10 cellular contexts compared by ENCODE assay signal in genomic region chr2:200352631-200353030, GRCh38. TPM values are rescaled to one million over a fixed set of nuclear protein-coding genes. Genes with fewer than 3 reads are reported as not detected.
A peak's percentile ranks its signal among the peaks of the same experiment; 100 is the strongest.
DNase-seq lines count a peak whose midpoint lies in the region; ATAC-seq and TF ChIP-seq lines count a peak whose summit lies in the region.
"Had no signal": no experiment of that assay in that cellular context is flagged by ENCODE, and none has a peak within 500 bp of the region (broad histone marks: within the 10 kb centered on the region; RNA-seq: fewer than 3 reads in every experiment).

No MANE protein-coding gene starts in this region.

- H3K4me3 Mint-ChIP-seq in brain: peak overlapping the region in 1 of 5 experiments; percentile 41
- H3K4me3 Mint-ChIP-seq: dendritic cell treated with granulocyte-macrophage colony-stimulating factor and Interleukin-4, amounts not matched to agents 40 ng/mL and 50 ng/mL, for 4 days had no signal

- peaks cover 12% of the 10 kb centered on the region for H3K4me1 ChIP-seq in stomach smooth muscle (ENCODE audit: control insufficient read depth, insufficient read depth, low read length)

- H3K9ac ChIP-seq in stomach smooth muscle (ENCODE audit: low read length in 2 of 2): no peak overlapping the region

- H3K4me3 ChIP-seq in stomach smooth muscle (ENCODE audit: low read length in 2 of 2): peak overlapping the region in 1 of 2 donors; percentile 9

- ATAC-seq in left lobe of liver (peak; percentile 13), HG03196 (IDR thresholded peaks at IDR 0.05; ENCODE audit: unreplicated experiment) (no peak), GM19463 (IDR thresholded peaks at IDR 0.05; ENCODE audit: unreplicated experiment) (no peak)

- no peaks in the 10 kb centered on the region for H3K9me3 Mint-ChIP-seq in brain
- H3K9me3 Mint-ChIP-seq: dendritic cell treated with granulocyte-macrophage colony-stimulating factor and Interleukin-4, amounts not matched to agents 40 ng/mL and 50 ng/mL, for 4 days had no signal

- H3K4me1 Mint-ChIP-seq in brain: peaks cover 66% of the 10 kb centered on the region

- TF ChIP-seq CTCF in brain (conservative IDR thresholded peaks at IDR 0.05): no peak

- DNase-seq in HPDE6-E6E7 (ENCODE audit: extremely low spot score) (peak; percentile 45), left lobe of liver (ENCODE audit: low spot score) (no peak), NCI-H345 treated with DMSO at 0.1 percent for 48 hours (lab: John Stamatoyannopoulos, UW; ENCODE audit: unreplicated experiment) (no peak)
- DNase-seq in activated CD4-positive, alpha-beta T cell treated with anti-CD3 and anti-CD28 coated beads for 1 hour: no peak
- DNase-seq: HCEC 1CT had no signal

- H3K27me3 Mint-ChIP-seq in brain: no peaks in the 10 kb centered on the region
- H3K27me3 Mint-ChIP-seq: dendritic cell treated with granulocyte-macrophage colony-stimulating factor and Interleukin-4, amounts not matched to agents 40 ng/mL and 50 ng/mL, for 4 days had no signal

- peaks cover 23% of the 10 kb centered on the region for H3K36me3 Mint-ChIP-seq in brain

- peak overlapping the region; percentile 43 for H3K27ac ChIP-seq in stomach smooth muscle (ENCODE audit: low read length)

- peaks cover 0 to 3% of the 10 kb centered on the region in 2 donors for H3K36me3 ChIP-seq in stomach smooth muscle (ENCODE audit: control insufficient read depth in 2 of 2, insufficient read depth in 2 of 2, low read length in 2 of 2)

- peak overlapping the region in 3 of 5 experiments; percentile 19 to 68 (median 48) for H3K27ac Mint-ChIP-seq in brain
- H3K27ac Mint-ChIP-seq: dendritic cell treated with granulocyte-macrophage colony-stimulating factor and Interleukin-4, amounts not matched to agents 40 ng/mL and 50 ng/mL, for 4 days had no signal

- H3K27me3 ChIP-seq in stomach smooth muscle (ENCODE audit: control insufficient read depth in 1 of 2, insufficient read depth in 2 of 2, low read length in 2 of 2): no peaks in the 10 kb centered on the region

- no peaks in the 10 kb centered on the region for H3K9me3 ChIP-seq in stomach smooth muscle (ENCODE audit: control insufficient read depth in 2 of 2, low read length in 2 of 2)

RNA-seq across cellular contexts. Expression of gene SPATS2L, which starts 46.1 kb away (rescaled TPM):
- 46.2 TPM for polyA plus RNA-seq in brain (ENCODE audit: insufficient read depth, low read depth, low replicate concordance)
- total RNA-seq in left lobe of liver: 66.8 TPM
